In genomic region chr5:106985174-106985573, GRCh38 we compare ENCODE assay signal across 17 cellular contexts.
DNase-seq lines count a peak whose midpoint lies in the region; ATAC-seq and TF ChIP-seq lines count a peak whose summit lies in the region.
"Had no signal": no experiment of that assay in that cellular context is flagged by ENCODE, and none has a peak within 500 bp of the region (broad histone marks: within the 10 kb centered on the region; RNA-seq: fewer than 3 reads in every experiment).

No MANE protein-coding gene starts in this region.

- H3K9me2 ChIP-seq in GM23338 (ENCODE audit: insufficient read depth): no peaks in the 10 kb centered on the region

- H3K79me2 ChIP-seq in GM23338 (replicated peaks; ENCODE audit: insufficient read depth) (peaks cover 62% of the 10 kb centered on the region), neural progenitor cell (ENCODE audit: low read depth) (no peaks in the 10 kb centered on the region)

- 75% methylated on average over 5 of the region's 6 CpGs for WGBS in HUES64

- no peak for ATAC-seq in GM23338
- no peak for ATAC-seq in HG03521 (IDR thresholded peaks at IDR 0.05; ENCODE audit: unreplicated experiment)
- no peak for ATAC-seq in GM18873 (IDR thresholded peaks at IDR 0.05; ENCODE audit: low FRiP score, unreplicated experiment)
- ATAC-seq: CD8-positive, alpha-beta T cell; GM12878; K562 had no signal

- peaks cover 12% of the 10 kb centered on the region; the same call in 1 of the 2 replicates for H3K36me3 ChIP-seq in GM23338 (ENCODE audit: insufficient read depth)
- H3K36me3 ChIP-seq in HUES64 (ENCODE audit: insufficient read depth, low read length): peaks cover 40% of the 10 kb centered on the region
- H3K36me3 ChIP-seq in iPS-15b (ENCODE audit: control insufficient read depth, insufficient read depth, low read length): no peaks in the 10 kb centered on the region
- H3K36me3 ChIP-seq in neural progenitor cell: no peaks in the 10 kb centered on the region
- H3K36me3 ChIP-seq: BLaER1 treated with 17β-estradiol and CSF1 and Interleukin-3, amounts not matched to agents 10 nM and 100 nM had no signal

- H3F3A ChIP-seq in GM23338 (replicated peaks; ENCODE audit: low read depth) (no peaks in the 10 kb centered on the region), neural progenitor cell (ENCODE audit: low read depth) (no peaks in the 10 kb centered on the region)

- H3K27me3 Mint-ChIP-seq in GM23338 (ENCODE audit: insufficient read depth, low read depth, poor library complexity) (peaks cover 23% of the 10 kb centered on the region), neural progenitor cell (ENCODE audit: insufficient read depth, low read depth) (no peaks in the 10 kb centered on the region)
- H3K27me3 Mint-ChIP-seq: B cell had no signal

- H3K4me3 ChIP-seq in GM23338 (peak overlapping the region; percentile 89), HUES64 (ENCODE audit: low read length) (peak overlapping the region; percentile 27; the same call in 1 of the 2 replicates), iPS-15b (ENCODE audit: low read depth, low read length) (peak overlapping the region; percentile 23), neural progenitor cell (no peak overlapping the region)
- H3K4me3 ChIP-seq: BLaER1 treated with 17β-estradiol and CSF1 and Interleukin-3, amounts not matched to agents 10 nM and 100 nM; GM12878; K562 had no signal

- H3K4me1 Mint-ChIP-seq in GM23338 (peaks cover 41% of the 10 kb centered on the region), neural progenitor cell (no peaks in the 10 kb centered on the region)
- H3K4me1 Mint-ChIP-seq: B cell had no signal

- H4K20me1 ChIP-seq in GM23338 (replicated peaks; ENCODE audit: insufficient read depth): no peaks in the 10 kb centered on the region; the same call in 1 of the 2 replicates
- no peaks in the 10 kb centered on the region for H4K20me1 ChIP-seq in neural progenitor cell (ENCODE audit: low read depth)
- H4K20me1 ChIP-seq: BLaER1 treated with 17β-estradiol and CSF1 and Interleukin-3, amounts not matched to agents 10 nM and 100 nM had no signal

- no peaks in the 10 kb centered on the region for H3K9me3 ChIP-seq in HUES64 (ENCODE audit: insufficient read depth, low read depth, low read length)
- H3K9me3 ChIP-seq in iPS-15b (ENCODE audit: control insufficient read depth, insufficient read depth, low read length): no peaks in the 10 kb centered on the region
- H3K9me3 ChIP-seq in neural progenitor cell (ENCODE audit: low read depth): no peaks in the 10 kb centered on the region
- H3K9me3 ChIP-seq: BLaER1 treated with 17β-estradiol and CSF1 and Interleukin-3, amounts not matched to agents 10 nM and 100 nM had no signal

- peak overlapping the region; percentile 75; the same call in 1 of the 2 replicates for H3K27ac ChIP-seq in GM23338 (ENCODE audit: low read depth)
- peak overlapping the region; percentile 84; the same call in 1 of the 2 replicates for H3K27ac ChIP-seq in HUES64 (ENCODE audit: low read depth, low read length)
- no peak overlapping the region for H3K27ac ChIP-seq in neural progenitor cell
- H3K27ac ChIP-seq: BLaER1 treated with 17β-estradiol and CSF1 and Interleukin-3, amounts not matched to agents 10 nM and 100 nM had no signal

- no peak for DNase-seq in GM23338 (ENCODE audit: low spot score)
- no peak for DNase-seq in neural progenitor cell (ENCODE audit: low spot score)
- no peak for DNase-seq in OCI-M1 (lab: John Stamatoyannopoulos, UW)
- DNase-seq: 8988T; Calu3; CD8-positive, alpha-beta T cell; DMS79 treated with DMSO at 0.1 percent for 48 hours; HCEC 1CT; IMR-90 had no signal

- peak overlapping the region; percentile 90 for H3K27ac Mint-ChIP-seq in GM23338
- no peak overlapping the region for H3K27ac Mint-ChIP-seq in neural progenitor cell
- H3K27ac Mint-ChIP-seq: B cell; CD8-positive, alpha-beta T cell had no signal

- H3K4me1 ChIP-seq in GM23338 (ENCODE audit: insufficient read depth) (peaks cover 44% of the 10 kb centered on the region), HUES64 (ENCODE audit: insufficient read depth, low read length) (peaks cover 43% of the 10 kb centered on the region), iPS-15b (ENCODE audit: control insufficient read depth, insufficient read depth, low read length) (peaks cover 27% of the 10 kb centered on the region), neural progenitor cell (peaks cover 14% of the 10 kb centered on the region)
- H3K4me1 ChIP-seq: BLaER1 treated with 17β-estradiol and CSF1 and Interleukin-3, amounts not matched to agents 10 nM and 100 nM had no signal

- peak overlapping the region; percentile 68 for H3K4me2 ChIP-seq in GM23338
- no peak overlapping the region for H3K4me2 ChIP-seq in neural progenitor cell
- H3K4me2 ChIP-seq: BLaER1 treated with 17β-estradiol and CSF1 and Interleukin-3, amounts not matched to agents 10 nM and 100 nM had no signal

- H2AFZ ChIP-seq in GM23338: no peak overlapping the region
- peak overlapping the region; percentile 30 for H2AFZ ChIP-seq in neural progenitor cell (replicated peaks)

- H3K4me3 Mint-ChIP-seq in GM23338 (peak overlapping the region; percentile 67), neural progenitor cell (no peak overlapping the region)
- H3K4me3 Mint-ChIP-seq: B cell; CD8-positive, alpha-beta T cell had no signal

- peaks cover 3% of the 10 kb centered on the region; the same call in 1 of the 3 replicates for H3K9me3 Mint-ChIP-seq in GM23338
- no peaks in the 10 kb centered on the region for H3K9me3 Mint-ChIP-seq in neural progenitor cell
- H3K9me3 Mint-ChIP-seq: CD8-positive, alpha-beta T cell had no signal

- no peak for TF ChIP-seq CTCF in GM23338 (conservative IDR thresholded peaks at IDR 0.05; ENCODE audit: low read depth in 2 of 2)
- TF ChIP-seq CTCF in neural progenitor cell (IDR thresholded peaks at IDR 0.05): no peak

- H3K27me3 ChIP-seq in GM23338 (ENCODE audit: insufficient read depth) (no peaks in the 10 kb centered on the region), HUES64 (ENCODE audit: insufficient read depth, low read length) (no peaks in the 10 kb centered on the region), iPS-15b (ENCODE audit: control insufficient read depth, insufficient read depth, low read length) (no peaks in the 10 kb centered on the region), neural progenitor cell (peaks cover 9% of the 10 kb centered on the region)
- H3K27me3 ChIP-seq: BLaER1 treated with 17β-estradiol and CSF1 and Interleukin-3, amounts not matched to agents 10 nM and 100 nM had no signal

- H3K36me3 Mint-ChIP-seq in GM23338 (ENCODE audit: low read depth) (peaks cover 63% of the 10 kb centered on the region), neural progenitor cell (no peaks in the 10 kb centered on the region)
- H3K36me3 Mint-ChIP-seq: CD8-positive, alpha-beta T cell had no signal

- H3K9ac ChIP-seq in HUES64 (ENCODE audit: low read depth, low read length): peak overlapping the region; percentile 58; the same call in 1 of the 2 replicates
- H3K9ac ChIP-seq in iPS-15b (ENCODE audit: low read depth, low read length): no peak overlapping the region
- no peak overlapping the region for H3K9ac ChIP-seq in neural progenitor cell
- H3K9ac ChIP-seq: BLaER1 treated with 17β-estradiol and CSF1 and Interleukin-3, amounts not matched to agents 10 nM and 100 nM had no signal

TF ChIP-seq in GM23338, 12 proteins besides CTCF, POLR2A, EP300 and RAD21:
- TF ChIP-seq POLR2AphosphoS5 (IDR thresholded peaks at IDR 0.05; ENCODE audit: low read depth): 0 out of 2 replicates have a peak, but pooled peaks have one; percentile 17
- no peak for TF ChIP-seq JUNB (IDR thresholded peaks at IDR 0.05; ENCODE audit: unreplicated experiment)
